Comparison of ENCODE assay signal across 8 cellular contexts in the genomic region with DNA sequence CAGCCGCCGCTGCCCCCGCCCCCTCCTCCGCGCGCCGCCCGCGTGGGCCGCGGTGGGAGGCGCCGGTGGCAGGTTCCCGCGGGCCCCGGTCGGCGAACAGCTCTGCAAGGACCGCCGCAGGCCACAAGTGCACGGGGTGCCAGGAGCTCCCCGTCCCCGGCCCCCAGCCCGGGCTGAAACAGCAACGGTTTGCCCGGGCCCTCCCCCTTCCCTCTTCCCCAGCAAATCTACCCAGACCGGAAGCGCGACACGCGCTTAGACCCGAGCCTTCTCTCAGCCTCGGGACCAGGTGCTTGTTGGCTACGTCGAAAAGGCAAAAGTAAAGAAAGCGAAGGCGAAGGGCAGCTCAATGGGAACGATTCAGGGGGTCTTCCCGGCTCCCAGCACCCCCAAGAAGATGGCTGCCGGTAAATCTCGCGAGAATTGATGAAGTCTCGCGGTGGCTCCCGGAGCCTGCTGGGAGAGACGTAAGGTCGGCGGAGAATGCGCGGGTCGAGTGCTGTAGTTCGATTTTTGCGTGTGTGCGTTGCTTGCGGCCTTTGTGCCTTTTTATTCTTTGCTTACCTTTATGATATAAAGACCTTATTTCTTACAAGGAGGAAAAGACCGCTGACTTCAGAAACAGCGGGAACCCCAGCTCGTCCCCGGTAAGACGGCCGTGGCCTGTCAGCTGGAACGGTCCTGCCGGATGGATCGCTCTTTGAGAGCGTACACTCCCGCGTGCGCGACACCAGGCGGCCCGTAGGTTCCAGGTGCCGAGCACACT. TPM values are rescaled to one million over a fixed set of nuclear protein-coding genes. Genes with fewer than 3 reads are reported as not detected.
DNase-seq lines count a peak whose midpoint lies in the region; ATAC-seq and TF ChIP-seq lines count a peak whose summit lies in the region.

A gene with protein sequence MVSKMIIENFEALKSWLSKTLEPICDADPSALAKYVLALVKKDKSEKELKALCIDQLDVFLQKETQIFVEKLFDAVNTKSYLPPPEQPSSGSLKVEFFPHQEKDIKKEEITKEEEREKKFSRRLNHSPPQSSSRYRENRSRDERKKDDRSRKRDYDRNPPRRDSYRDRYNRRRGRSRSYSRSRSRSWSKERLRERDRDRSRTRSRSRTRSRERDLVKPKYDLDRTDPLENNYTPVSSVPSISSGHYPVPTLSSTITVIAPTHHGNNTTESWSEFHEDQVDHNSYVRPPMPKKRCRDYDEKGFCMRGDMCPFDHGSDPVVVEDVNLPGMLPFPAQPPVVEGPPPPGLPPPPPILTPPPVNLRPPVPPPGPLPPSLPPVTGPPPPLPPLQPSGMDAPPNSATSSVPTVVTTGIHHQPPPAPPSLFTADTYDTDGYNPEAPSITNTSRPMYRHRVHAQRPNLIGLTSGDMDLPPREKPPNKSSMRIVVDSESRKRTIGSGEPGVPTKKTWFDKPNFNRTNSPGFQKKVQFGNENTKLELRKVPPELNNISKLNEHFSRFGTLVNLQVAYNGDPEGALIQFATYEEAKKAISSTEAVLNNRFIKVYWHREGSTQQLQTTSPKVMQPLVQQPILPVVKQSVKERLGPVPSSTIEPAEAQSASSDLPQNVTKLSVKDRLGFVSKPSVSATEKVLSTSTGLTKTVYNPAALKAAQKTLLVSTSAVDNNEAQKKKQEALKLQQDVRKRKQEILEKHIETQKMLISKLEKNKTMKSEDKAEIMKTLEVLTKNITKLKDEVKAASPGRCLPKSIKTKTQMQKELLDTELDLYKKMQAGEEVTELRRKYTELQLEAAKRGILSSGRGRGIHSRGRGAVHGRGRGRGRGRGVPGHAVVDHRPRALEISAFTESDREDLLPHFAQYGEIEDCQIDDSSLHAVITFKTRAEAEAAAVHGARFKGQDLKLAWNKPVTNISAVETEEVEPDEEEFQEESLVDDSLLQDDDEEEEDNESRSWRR (minus strand): TSS at position 425 of the 766 bp plus-strand sequence. CDS start 481 bp downstream, outside the sequence.

- H3K36me3 ChIP-seq in Karpas-422 (ENCODE audit: insufficient read depth, low read length): peaks cover 12% of the 10 kb centered on the region
- H3K36me3 ChIP-seq in fibroblast of lung (ENCODE audit: control insufficient read depth, insufficient read depth, low read length): no peaks in the 10 kb centered on the region

- H3K4me1 ChIP-seq in Karpas-422 (ENCODE audit: low read length) (peaks cover 49% of the 10 kb centered on the region), fibroblast of lung (ENCODE audit: control insufficient read depth, extremely low read depth, insufficient read depth, low read length) (no peaks in the 10 kb centered on the region)

- peaks cover 24% of the 10 kb centered on the region for H3K4me1 Mint-ChIP-seq in activated T-helper 1 cell treated with anti-CD3 and anti-CD28 coated beads, Interleukin-12 subunit alpha, Interleukin-12 subunit beta, Interleukin-2, Interleukin-4 antibody, amounts not matched to agents 30 ng/mL and 10 ng/mL and 1 ng/mL, durations not matched to agents 14 hours and 24 hours and 36 hours (ENCODE audit: low read depth)
- H3K4me1 Mint-ChIP-seq in naive thymus-derived CD8-positive, alpha-beta T cell: peaks cover 25 to 35% (median 31%) of the 10 kb centered on the region in 4 donors

- no peaks in the 10 kb centered on the region for H3K9me3 Mint-ChIP-seq in activated T-helper 1 cell treated with anti-CD3 and anti-CD28 coated beads, Interleukin-12 subunit alpha, Interleukin-12 subunit beta, Interleukin-2, Interleukin-4 antibody, amounts not matched to agents 30 ng/mL and 10 ng/mL and 1 ng/mL, durations not matched to agents 14 hours and 24 hours and 36 hours
- H3K9me3 Mint-ChIP-seq in naive thymus-derived CD8-positive, alpha-beta T cell: no peaks in the 10 kb centered on the region

- H3K4me3 ChIP-seq in Karpas-422 (ENCODE audit: low read length): peak within 1 kb of the TSS; percentile 95
- peak within 1 kb of the TSS; percentile 58 to 97 (median 83) for H3K4me3 ChIP-seq in fibroblast of lung (replicated peaks in 1 of 4; ENCODE audit: control extremely low read depth in 1 of 4, insufficient read depth in 1 of 4, low read depth in 3 of 4, low read length in 4 of 4)

- H3K4me2 ChIP-seq in Karpas-422 (ENCODE audit: low read depth, low read length, poor library complexity, severe bottlenecking) (peak within 1 kb of the TSS; percentile 99), fibroblast of lung (ENCODE audit: extremely low read depth, insufficient read depth, low read length) (peak within 1 kb of the TSS; percentile 97)

- DNase-seq in DMS79 treated with DMSO at 0.1 percent for 48 hours (lab: John Stamatoyannopoulos, UW) (peak; percentile 89), Karpas-422 (peak; percentile 98), RPMI7951 (ENCODE audit: low read depth) (peak; percentile 90), fibroblast of lung (ENCODE audit: low read depth in 2 of 2) (peak; percentile 90 to 96)
- peak; percentile 90 for DNase-seq in activated T-helper 1 cell treated with anti-CD3 and anti-CD28 coated beads, Interleukin-12 subunit alpha, Interleukin-12 subunit beta, Interleukin-2, Interleukin-4 antibody, amounts not matched to agents 30 ng/mL and 10 ng/mL and 1 ng/mL, durations not matched to agents 14 hours and 24 hours and 36 hours (ENCODE audit: low spot score)
- DNase-seq in naive thymus-derived CD8-positive, alpha-beta T cell: peak; percentile 85 to 98 (median 95)
- peak; percentile 86 to 95 (median 90) for DNase-seq in stimulated activated naive CD4-positive, alpha-beta T cell (lab: John Stamatoyannopoulos, UW)

- POLR2A ChIA-PET in naive thymus-derived CD8-positive, alpha-beta T cell (lab: Charles Lee): interaction anchor here (0.6 to 6.5 kb wide), 8 partner anchors 12 to 1709 kb away, joined by 3 to 107 read pairs (median 4); a partner anchor contains a TSS

- H3K9me2 ChIP-seq in Karpas-422 (replicated peaks; ENCODE audit: insufficient read depth, low read length): no peaks in the 10 kb centered on the region

- H3K9ac ChIP-seq in Karpas-422 (ENCODE audit: low read length) (peak within 1 kb of the TSS; percentile 94), fibroblast of lung (ENCODE audit: insufficient read depth, low read length) (peak within 1 kb of the TSS; percentile 97)

- peak within 1 kb of the TSS; percentile 92 for H3K4me3 Mint-ChIP-seq in activated T-helper 1 cell treated with anti-CD3 and anti-CD28 coated beads, Interleukin-12 subunit alpha, Interleukin-12 subunit beta, Interleukin-2, Interleukin-4 antibody, amounts not matched to agents 30 ng/mL and 10 ng/mL and 1 ng/mL, durations not matched to agents 14 hours and 24 hours and 36 hours
- peak within 1 kb of the TSS in 9 of 10 donors; percentile 91 to 97 (median 94) for H3K4me3 Mint-ChIP-seq in naive thymus-derived CD8-positive, alpha-beta T cell

- peak; percentile 76 for ATAC-seq in GM21825 (IDR thresholded peaks at IDR 0.05; ENCODE audit: unreplicated experiment)
- peak; percentile 88 for ATAC-seq in naive thymus-derived CD8-positive, alpha-beta T cell

- H4K20me1 ChIP-seq in Karpas-422 (ENCODE audit: insufficient read depth, low read depth, low read length): peaks cover 28% of the 10 kb centered on the region
- no peaks in the 10 kb centered on the region for H4K20me1 ChIP-seq in fibroblast of lung (ENCODE audit: control insufficient read depth, extremely low read depth, insufficient read depth, low read length)

- H3K9me3 ChIP-seq in Karpas-422 (ENCODE audit: low read length) (no peaks in the 10 kb centered on the region), fibroblast of lung (ENCODE audit: control insufficient read depth, insufficient read depth, low read depth, low read length) (no peaks in the 10 kb centered on the region)

- H2AFZ ChIP-seq in Karpas-422 (ENCODE audit: low read length) (peak within 1 kb of the TSS; percentile 29; the same call in 1 of the 2 replicates), fibroblast of lung (ENCODE audit: low read length) (peak within 1 kb of the TSS; percentile 99)

- intact Hi-C loops in activated T-helper 1 cell treated with anti-CD3 and anti-CD28 coated beads, Interleukin-12 subunit alpha, Interleukin-12 subunit beta, Interleukin-2, Interleukin-4 antibody, amounts not matched to agents 30 ng/mL and 10 ng/mL and 1 ng/mL, durations not matched to agents 14 hours and 24 hours and 36 hours (cut with micrococcal nuclease): loop anchor here (1.0 to 10.0 kb wide), 9 partner anchors 13 to 929 kb away; a partner anchor contains a TSS

- H3K27me3 ChIP-seq in Karpas-422 (ENCODE audit: low read length): no peaks in the 10 kb centered on the region
- H3K27me3 ChIP-seq in fibroblast of lung (ENCODE audit: control insufficient read depth, insufficient read depth, low read length): no peaks in the 10 kb centered on the region

- peaks cover 81% of the 10 kb centered on the region for H3K79me2 ChIP-seq in Karpas-422 (ENCODE audit: low read length)
- peaks cover 48% of the 10 kb centered on the region for H3K79me2 ChIP-seq in fibroblast of lung (ENCODE audit: control insufficient read depth, insufficient read depth, low read length)

- peak within 1 kb of the TSS; percentile 86 for H3K27ac ChIP-seq in Karpas-422 (ENCODE audit: low read length)
- peak within 1 kb of the TSS; percentile 95 for H3K27ac ChIP-seq in fibroblast of lung (ENCODE audit: insufficient read depth, low read length)

- peak within 1 kb of the TSS; percentile 97 for H3K27ac Mint-ChIP-seq in activated T-helper 1 cell treated with anti-CD3 and anti-CD28 coated beads, Interleukin-12 subunit alpha, Interleukin-12 subunit beta, Interleukin-2, Interleukin-4 antibody, amounts not matched to agents 30 ng/mL and 10 ng/mL and 1 ng/mL, durations not matched to agents 14 hours and 24 hours and 36 hours
- H3K27ac Mint-ChIP-seq in naive thymus-derived CD8-positive, alpha-beta T cell: peak within 1 kb of the TSS in 8 of 10 donors; percentile 97 to 99 (median 98)

- H3K27me3 Mint-ChIP-seq in activated T-helper 1 cell treated with anti-CD3 and anti-CD28 coated beads, Interleukin-12 subunit alpha, Interleukin-12 subunit beta, Interleukin-2, Interleukin-4 antibody, amounts not matched to agents 30 ng/mL and 10 ng/mL and 1 ng/mL, durations not matched to agents 14 hours and 24 hours and 36 hours (ENCODE audit: insufficient read depth): no peaks in the 10 kb centered on the region
- no peaks in the 10 kb centered on the region for H3K27me3 Mint-ChIP-seq in naive thymus-derived CD8-positive, alpha-beta T cell

- peak in 1 of 2 donors; percentile 25 for TF ChIP-seq CTCF in fibroblast of lung (conservative IDR thresholded peaks at IDR 0.05 in 1 of 2, IDR thresholded peaks at IDR 0.05 in 1 of 2; ENCODE audit: low read depth in 1 of 2, low read length in 2 of 2)

- H3K36me3 Mint-ChIP-seq in activated T-helper 1 cell treated with anti-CD3 and anti-CD28 coated beads, Interleukin-12 subunit alpha, Interleukin-12 subunit beta, Interleukin-2, Interleukin-4 antibody, amounts not matched to agents 30 ng/mL and 10 ng/mL and 1 ng/mL, durations not matched to agents 14 hours and 24 hours and 36 hours (ENCODE audit: low read depth): peaks cover 16% of the 10 kb centered on the region
- H3K36me3 Mint-ChIP-seq in naive thymus-derived CD8-positive, alpha-beta T cell: peaks cover 0 to 15% (median 2%) of the 10 kb centered on the region in 3 donors

RNA-seq across cellular contexts. Expression of the gene that starts here (rescaled TPM):
- 32.9 and 55.4 TPM in 2 replicates for total RNA-seq in Karpas-422 (2014; rRNA removed; shearing (Covaris generic); ENCODE audit: low replicate concordance)
- 19.9 and 24.4 TPM in 2 replicates for total RNA-seq in RPMI7951 (2014; rRNA removed; shearing (Covaris generic))
- 99.3 and 107 TPM in 2 replicates for total RNA-seq in activated T-helper 1 cell treated with anti-CD3 and anti-CD28 coated beads, Interleukin-12 subunit alpha, Interleukin-12 subunit beta, Interleukin-2, Interleukin-4 antibody, amounts not matched to agents 30 ng/mL and 10 ng/mL and 1 ng/mL, durations not matched to agents 14 hours and 24 hours and 36 hours
- 15.9 and 20.3 TPM in 2 replicates for total RNA-seq in fibroblast of lung
- polyA plus RNA-seq in fibroblast of lung: 19.9 and 23.4 TPM in 2 replicates
- 15.0 and 17.6 TPM in 2 replicates for polyA plus RNA-seq in fibroblast of lung (2012)
- polyA minus RNA-seq in fibroblast of lung (ENCODE audit: low replicate concordance): 2.8 and 5.4 TPM in 2 replicates
- 100 to 1,000 TPM; 138 to 142 TPM for total RNA-seq in naive thymus-derived CD8-positive, alpha-beta T cell
- polyA plus RNA-seq in naive thymus-derived CD8-positive, alpha-beta T cell: 10 to 100 TPM; 14.1 to 17.0 (median 16.1) TPM

Comparison
In these comparisons a context has a peak if more than half of its experiments do, and no peak if none do; other contexts are left out.
1. Peak in every context shown above with its lines: DNase-seq, ATAC-seq, H3K4me3 ChIP-seq and H3K27ac ChIP-seq.